8 cellular contexts compared by ENCODE assay signal in the genomic region with DNA sequence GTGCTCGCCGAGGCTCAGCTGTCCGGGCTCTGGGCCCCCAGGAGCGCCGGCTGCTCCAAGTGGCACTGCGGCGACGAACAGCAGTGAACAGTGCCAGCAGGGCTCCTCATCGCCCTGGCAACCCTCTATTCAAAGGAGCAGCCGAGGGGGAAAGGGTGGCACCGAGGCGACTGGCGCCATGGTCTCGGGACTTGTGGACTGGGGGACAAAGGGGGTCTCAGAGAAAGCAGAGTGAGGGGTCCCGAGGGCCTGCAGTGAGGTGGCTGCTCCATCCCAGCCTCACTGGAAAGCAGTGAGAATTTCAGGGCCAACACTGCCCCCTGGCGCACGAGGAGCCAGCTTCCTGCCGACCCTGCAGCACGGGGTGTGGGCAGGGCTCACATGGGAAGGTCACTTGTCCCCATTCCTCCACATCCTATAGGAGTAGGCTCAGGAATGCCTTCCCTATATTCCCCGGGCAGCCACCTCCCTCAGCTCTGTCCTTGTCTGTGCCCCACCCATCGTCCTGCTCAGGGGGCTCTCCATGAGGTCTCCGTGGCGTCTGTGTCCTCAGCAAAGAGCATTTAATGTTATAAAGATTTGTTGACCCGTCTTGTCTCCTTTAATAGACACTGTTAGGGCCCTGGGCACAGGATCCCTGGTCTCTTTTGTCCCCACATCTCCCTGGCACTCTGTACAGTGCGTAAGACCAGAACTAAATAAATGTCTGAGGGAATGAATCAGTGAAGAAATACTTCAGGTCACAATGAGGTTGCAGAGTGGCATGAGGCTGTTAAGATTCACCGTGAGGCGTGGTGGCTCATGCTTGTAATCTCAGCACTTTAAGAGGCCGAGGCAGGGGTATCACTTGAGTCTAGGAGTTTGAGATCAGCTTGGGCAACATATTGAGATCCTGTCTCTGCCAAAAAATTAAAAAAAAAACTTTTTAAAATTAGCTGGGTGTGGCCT. TPM values are rescaled to one million over a fixed set of nuclear protein-coding genes. Genes with fewer than 3 reads are reported as not detected.
DNase-seq lines count a peak whose midpoint lies in the region; ATAC-seq and TF ChIP-seq lines count a peak whose summit lies in the region.

No MANE protein-coding gene starts in this region.

- no peaks in the 10 kb centered on the region for H3K27me3 Mint-ChIP-seq in activated CD4-positive, alpha-beta T cell treated with anti-CD3 and anti-CD28 coated beads for 36 hours

- peak; percentile 21 for TF ChIP-seq CTCF in coronary artery (IDR thresholded peaks at IDR 0.05)
- peak; percentile 20 to 37 (median 32) for TF ChIP-seq CTCF in right lobe of liver (IDR thresholded peaks at IDR 0.05)

- no peaks in the 10 kb centered on the region for H3K36me3 Mint-ChIP-seq in activated CD4-positive, alpha-beta T cell treated with anti-CD3 and anti-CD28 coated beads for 36 hours (ENCODE audit: low read depth)

- H3K9me3 ChIP-seq in right lobe of liver, result no peaks in the 10 kb centered on the region

- H3K27ac Mint-ChIP-seq in activated CD4-positive, alpha-beta T cell treated with anti-CD3 and anti-CD28 coated beads for 36 hours, result no peak overlapping the region

- peak; percentile 84 for ATAC-seq in activated CD4-positive, alpha-beta T cell treated with anti-CD3 and anti-CD28 coated beads for 36 hours
- ATAC-seq in right lobe of liver (peak in 2 of 4 donors; percentile 3), HG02798 (IDR thresholded peaks at IDR 0.05; ENCODE audit: poor library complexity, unreplicated experiment) (no peak)

- H3K4me3 ChIP-seq in coronary artery (peak overlapping the region; percentile 49), right lobe of liver (no peak overlapping the region)

- peaks cover 0 to 86% (median 33%) of the 10 kb centered on the region in 4 donors for H3K4me1 ChIP-seq in right lobe of liver

- intact Hi-C loops in activated CD4-positive, alpha-beta T cell treated with anti-CD3 and anti-CD28 coated beads for 36 hours (cut with DNase I, micrococcal nuclease), result loop anchor here (1.0 to 5.0 kb wide), 2 partner anchors 186 to 189 kb away; no protein-coding TSS in a partner anchor
- intact Hi-C loops in right lobe of liver (cut with DNase I), result no loop called here

- 74% methylated on average over 17 of the region's 28 CpGs for WGBS in right lobe of liver (ENCODE audit: insufficient coverage, low coverage, low lambda C conversion rate, missing lambda C conversion rate)

- H3K9me3 Mint-ChIP-seq in activated CD4-positive, alpha-beta T cell treated with anti-CD3 and anti-CD28 coated beads for 36 hours (ENCODE audit: low read depth), result no peaks in the 10 kb centered on the region

- DNase-seq in NCI-H524 (lab: John Stamatoyannopoulos, UW) (peak; percentile 44 to 72), NCI-H524 treated with DMSO at 0.1 percent for 48 hours (lab: John Stamatoyannopoulos, UW) (no peak), NCI-H2107 treated with DMSO at 0.1 percent for 48 hours (lab: John Stamatoyannopoulos, UW; ENCODE audit: unreplicated experiment) (peak; percentile 74), coronary artery (ENCODE audit: low spot score) (no peak), right lobe of liver (peak in 1 of 3 donors; percentile 54)
- DNase-seq in activated CD4-positive, alpha-beta T cell treated with anti-CD3 and anti-CD28 coated beads for 36 hours, result peak; percentile 86
- peak; percentile 64 to 73 for DNase-seq in stimulated activated CD4-positive, alpha-beta T cell treated with anti-CD3 and anti-CD28 coated beads, Interleukin-4, amount 100 ng/mL, for 48 hours (ENCODE audit: low read depth in 2 of 2)

- H3K4me1 Mint-ChIP-seq in activated CD4-positive, alpha-beta T cell treated with anti-CD3 and anti-CD28 coated beads for 36 hours, result peaks cover 14% of the 10 kb centered on the region

- CTCF ChIA-PET in activated CD4-positive, alpha-beta T cell treated with anti-CD3 and anti-CD28 coated beads for 36 hours (lab: Charles Lee), result interaction anchor here (0.6 to 3.7 kb wide), 13 partner anchors 10 to 337 kb away, joined by 3 to 16 read pairs (median 4); partner anchors contain the start of gene ZDHHC24

- peaks cover 0 to 7% (median 0%) of the 10 kb centered on the region in 4 donors for H3K36me3 ChIP-seq in right lobe of liver

- no peaks in the 10 kb centered on the region for H3K27me3 ChIP-seq in right lobe of liver

- H3K27ac ChIP-seq in coronary artery (peak overlapping the region in 1 of 2 donors; percentile 5), right lobe of liver (no peak overlapping the region)

- H3K4me3 Mint-ChIP-seq in activated CD4-positive, alpha-beta T cell treated with anti-CD3 and anti-CD28 coated beads for 36 hours, result no peak overlapping the region

- no peak for TF ChIP-seq POLR2A in right lobe of liver (IDR thresholded peaks at IDR 0.05)

- POLR2A ChIA-PET in activated CD4-positive, alpha-beta T cell treated with anti-CD3 and anti-CD28 coated beads for 36 hours (lab: Charles Lee), result interaction anchor here (1.0 kb wide), 1 partner anchor 269 kb away, joined by 3 read pairs; no protein-coding TSS in a partner anchor

RNA-seq across cellular contexts. Expression of gene LRFN4, which starts 26.4 kb away (rescaled TPM):
- total RNA-seq in activated CD4-positive, alpha-beta T cell treated with anti-CD3 and anti-CD28 coated beads for 36 hours, result 10 to 100 TPM; 19.2 to 22.7 TPM
- 1 to 10 TPM in 3 of 6 experiments, under 1 TPM in 3; 0.48 to 4.7 (median 1.1) TPM for total RNA-seq in right lobe of liver

RNA-seq across cellular contexts. Expression of gene RCE1, which starts 40.1 kb away (rescaled TPM):
- 10 to 100 TPM; 24.9 to 25.6 TPM for total RNA-seq in activated CD4-positive, alpha-beta T cell treated with anti-CD3 and anti-CD28 coated beads for 36 hours
- 1 to 10 TPM; 3.1 to 7.7 (median 4.5) TPM for total RNA-seq in right lobe of liver

Comparison
In these comparisons a context has a peak if more than half of its experiments do, and no peak if none do; other contexts are left out.
1. DNase-seq: peak in NCI-H524 (2 of 2), NCI-H2107 treated with DMSO at 0.1 percent for 48 hours (single experiment), activated CD4-positive, alpha-beta T cell treated with anti-CD3 and anti-CD28 coated beads for 36 hours (single experiment) and stimulated activated CD4-positive, alpha-beta T cell treated with anti-CD3 and anti-CD28 coated beads, Interleukin-4, amount 100 ng/mL, for 48 hours (2 of 2); none in NCI-H524 treated with DMSO at 0.1 percent for 48 hours (single experiment) and coronary artery (single experiment).
2. intact Hi-C loops: an anchor here in activated CD4-positive, alpha-beta T cell treated with anti-CD3 and anti-CD28 coated beads for 36 hours (1.0 to 5.0 kb wide); none called in right lobe of liver.